ENCODE assay signal across 13 cellular contexts in genomic region chr20:49882171-49882970, GRCh38.
"Had no signal": no experiment of that assay in that cellular context is flagged by ENCODE, and none has a peak within 500 bp of the region (broad histone marks: within the 10 kb centered on the region; RNA-seq: fewer than 3 reads in every experiment).

No MANE protein-coding gene starts in this region.

- DNase-seq: activated naive CD4-positive, alpha-beta T cell treated with Interleukin-2 at 50 U/mL for 16 hours; colonic mucosa; effector CD4-positive, alpha-beta T cell; kidney; left ventricle myocardium superior; mesenchymal stem cell had no signal

- ATAC-seq: left ventricle myocardium superior; right cardiac atrium; SK-N-SH treated with all-trans-retinoic acid at 6 μM for 48 hours; stimulated activated memory B cell treated with anti-CD40 and anti-IgM and Interleukin-4, amounts not matched to agents 10 μg/mL and 1 μg/mL and 100 μg/mL, for 72 hours; WTC11 had no signal

- H3K9me3 Mint-ChIP-seq: activated T-helper 1 cell treated with anti-CD3 and anti-CD28 coated beads, Interleukin-12 subunit alpha, Interleukin-12 subunit beta, Interleukin-2, Interleukin-4 antibody, amounts not matched to agents 30 ng/mL and 10 ng/mL and 1 ng/mL, durations not matched to agents 14 hours and 24 hours and 36 hours; stimulated activated memory B cell treated with anti-CD40 and anti-IgM and Interleukin-4, amounts not matched to agents 10 μg/mL and 1 μg/mL and 100 μg/mL, for 72 hours; WTC11 had no signal

- H3K27me3 Mint-ChIP-seq: progenitor cell of endocrine pancreas; stimulated activated memory B cell treated with anti-CD40 and anti-IgM and Interleukin-4, amounts not matched to agents 10 μg/mL and 1 μg/mL and 100 μg/mL, for 72 hours had no signal

- H3K27ac Mint-ChIP-seq: activated T-helper 1 cell treated with anti-CD3 and anti-CD28 coated beads, Interleukin-12 subunit alpha, Interleukin-12 subunit beta, Interleukin-2, Interleukin-4 antibody, amounts not matched to agents 30 ng/mL and 10 ng/mL and 1 ng/mL, durations not matched to agents 14 hours and 24 hours and 36 hours; stimulated activated memory B cell treated with anti-CD40 and anti-IgM and Interleukin-4, amounts not matched to agents 10 μg/mL and 1 μg/mL and 100 μg/mL, for 72 hours; WTC11 had no signal

- H3K36me3 Mint-ChIP-seq: WTC11 had no signal

- H3K4me1 ChIP-seq: colonic mucosa had no signal

- H3K9me3 ChIP-seq: colonic mucosa, upper lobe of left lung had no signal

- H3K27me3 ChIP-seq: colonic mucosa, upper lobe of left lung had no signal

- H3K4me3 ChIP-seq: colonic mucosa, upper lobe of left lung had no signal

- H3K4me3 Mint-ChIP-seq: activated T-helper 1 cell treated with anti-CD3 and anti-CD28 coated beads, Interleukin-12 subunit alpha, Interleukin-12 subunit beta, Interleukin-2, Interleukin-4 antibody, amounts not matched to agents 30 ng/mL and 10 ng/mL and 1 ng/mL, durations not matched to agents 14 hours and 24 hours and 36 hours; stimulated activated memory B cell treated with anti-CD40 and anti-IgM and Interleukin-4, amounts not matched to agents 10 μg/mL and 1 μg/mL and 100 μg/mL, for 72 hours; WTC11 had no signal

- H3K36me3 ChIP-seq: colonic mucosa had no signal

- H3K27ac ChIP-seq: colonic mucosa, upper lobe of left lung had no signal
